ENCODE assay signal across 1 cellular context in genomic region chr9:653421-653820, GRCh38.
TF ChIP-seq lines count a peak whose summit lies in the region.

No MANE protein-coding gene starts in this region.

TF ChIP-seq in GM12878, 131 proteins besides CTCF, POLR2A, EP300 and RAD21 (continued from another document):
- TF ChIP-seq EGR1 (IDR thresholded peaks at IDR 0.05; ENCODE audit: borderline replicate concordance in 1 of 2, low read depth in 2 of 2, low read length in 2 of 2) = no peak
- no peak for TF ChIP-seq SUPT20H (IDR thresholded peaks at IDR 0.05; ENCODE audit: borderline replicate concordance, control insufficient read depth, low read depth, low read length)
- TF ChIP-seq POU2F2 (IDR thresholded peaks at IDR 0.05; ENCODE audit: borderline replicate concordance, low read depth, low read length) = peak; percentile 65; the same call in 1 of the 3 replicates
